In genomic region chr12:120117961-120118709, GRCh38 we compare ENCODE assay signal across 8 cellular contexts. TPM values are rescaled to one million over a fixed set of nuclear protein-coding genes. Genes with fewer than 3 reads are reported as not detected.
DNase-seq lines count a peak whose midpoint lies in the region; ATAC-seq, FAIRE-seq and TF ChIP-seq lines count a peak whose summit lies in the region.

No MANE protein-coding gene starts in this region.

- TF ChIP-seq POLR2A in endothelial cell of umbilical vein (IDR thresholded peaks at IDR 0.05; ENCODE audit: low read depth, low read length) = no peak

- H3K27me3 ChIP-seq in GM06990 (replicated peaks; ENCODE audit: control insufficient read depth, insufficient read depth, low read length) (no peaks in the 10 kb centered on the region), PC-3 (ENCODE audit: low read length) (no peaks in the 10 kb centered on the region), endothelial cell of umbilical vein (ENCODE audit: control insufficient read depth in 2 of 2, insufficient read depth in 2 of 2, low read length in 2 of 2) (no peaks in the 10 kb centered on the region), neuron (ENCODE audit: insufficient read depth, low read length) (no peaks in the 10 kb centered on the region)

- BruUV-seq in PC-3 (replicated peaks; lab: Mats Ljungman, UMichigan) = TSS peak; percentile 60
- BruUV-seq in endothelial cell of umbilical vein (replicated peaks; lab: Mats Ljungman, UMichigan) = no TSS peak

- no peaks in the 10 kb centered on the region for H3F3A ChIP-seq in PC-3 (ENCODE audit: low read length, unreplicated experiment)

- H4K20me1 ChIP-seq in PC-3 (ENCODE audit: low read length) (peaks cover 18% of the 10 kb centered on the region), endothelial cell of umbilical vein (replicated peaks; ENCODE audit: control insufficient read depth, extremely low read depth, insufficient read depth, low read length) (no peaks in the 10 kb centered on the region)

- H2AFZ ChIP-seq in PC-3 (ENCODE audit: low read length) (peak overlapping the region; percentile 34), endothelial cell of umbilical vein (ENCODE audit: low read depth, low read length) (no peak overlapping the region), neuron (ENCODE audit: low read depth, low read length) (no peak overlapping the region)

- H3K4me1 ChIP-seq in PC-3 (ENCODE audit: insufficient read depth, low read length) (peaks cover 32% of the 10 kb centered on the region), endothelial cell of umbilical vein (ENCODE audit: control insufficient read depth, extremely low read depth, insufficient read depth, low read length) (peaks cover 29% of the 10 kb centered on the region), neuron (ENCODE audit: insufficient read depth, low read length) (peaks cover 31% of the 10 kb centered on the region)

- CTCF ChIA-PET in PC-3 (lab: Charles Lee) (interaction anchor here (0.6 to 2.1 kb wide), 3 partner anchors 31 to 179 kb away, joined by 3 to 8 read pairs (median 5); no protein-coding TSS in a partner anchor), endothelial cell of umbilical vein (lab: Charles Lee) (interaction anchor here (1.1 to 3.8 kb wide), 4 partner anchors 9 to 139 kb away, joined by 3 to 20 read pairs (median 5); no protein-coding TSS in a partner anchor)

- peak; percentile 85 for FAIRE-seq in endothelial cell of umbilical vein (lab: Jason Lieb, UNC)

- H3K4me2 ChIP-seq in PC-3 (ENCODE audit: low read length) (peak overlapping the region; percentile 85), endothelial cell of umbilical vein (ENCODE audit: insufficient read depth, low read length) (peak overlapping the region; percentile 60)

- no peaks in the 10 kb centered on the region for H3K9me3 ChIP-seq in PC-3 (ENCODE audit: low read length)
- H3K9me3 ChIP-seq in endothelial cell of umbilical vein (replicated peaks; ENCODE audit: control insufficient read depth, insufficient read depth, low read length) = no peaks in the 10 kb centered on the region
- no peaks in the 10 kb centered on the region for H3K9me3 ChIP-seq in neuron (ENCODE audit: low read length)

- dilution Hi-C loops in endothelial cell of umbilical vein (cut with MboI; ENCODE audit: extremely low pct_ligation_motif_present, low sequenced_read_pairs) = no loop called here

- no peaks in the 10 kb centered on the region for H3K9me1 ChIP-seq in endothelial cell of umbilical vein (replicated peaks; ENCODE audit: control insufficient read depth, extremely low read depth, insufficient read depth, low read length)

- H3K4me3 ChIP-seq in GM06990 (replicated peaks; ENCODE audit: low read depth, low read length) = peak overlapping the region; percentile 91
- peak overlapping the region; percentile 91 for H3K4me3 ChIP-seq in PC-3 (ENCODE audit: low read length)
- peak overlapping the region; percentile 49 to 72 (median 63) for H3K4me3 ChIP-seq in endothelial cell of umbilical vein (replicated peaks in 1 of 3; ENCODE audit: insufficient read depth in 1 of 3, low read depth in 1 of 3, low read length in 3 of 3)
- peak overlapping the region; percentile 77 for H3K4me3 ChIP-seq in neuron (ENCODE audit: low read length)

- H3K27ac ChIP-seq in PC-3 (ENCODE audit: low read length) = peak overlapping the region; percentile 83
- peak overlapping the region; percentile 69 for H3K27ac ChIP-seq in endothelial cell of umbilical vein (ENCODE audit: insufficient read depth, low read depth, low read length)

- no peak for TF ChIP-seq CTCF in GM06990 (IDR thresholded peaks at IDR 0.05; ENCODE audit: insufficient read depth, low read length, poor library complexity, severe bottlenecking)
- TF ChIP-seq CTCF in PC-3 (conservative IDR thresholded peaks at IDR 0.05; ENCODE audit: low read depth, low read length) = no peak
- TF ChIP-seq CTCF in endothelial cell of umbilical vein (IDR thresholded peaks at IDR 0.05; ENCODE audit: extremely low read depth in 1 of 2, insufficient read depth in 1 of 2, low read depth in 1 of 2, low read length in 2 of 2) = no peak

- H3K79me2 ChIP-seq in PC-3 (ENCODE audit: low read length) = peaks cover 54% of the 10 kb centered on the region
- H3K79me2 ChIP-seq in endothelial cell of umbilical vein (ENCODE audit: control insufficient read depth, insufficient read depth, low read length) = peaks cover 35% of the 10 kb centered on the region

- ATAC-seq in PC-3 = peak; percentile 3
- no peak for ATAC-seq in GM21515 (IDR thresholded peaks at IDR 0.05; ENCODE audit: unreplicated experiment)
- ATAC-seq in HG02763 (IDR thresholded peaks at IDR 0.05; ENCODE audit: unreplicated experiment) = no peak

- intact Hi-C loops in PC-3 (cut with micrococcal nuclease) (no loop called here), endothelial cell of umbilical vein (cut with micrococcal nuclease) (loop anchor here (1.0 kb wide), 2 partner anchors 8 to 173 kb away; partner anchors contain the start of gene RNU4-2)

- H3K36me3 ChIP-seq in GM06990 (ENCODE audit: control insufficient read depth, insufficient read depth, low read length) (peaks cover 8% of the 10 kb centered on the region), PC-3 (ENCODE audit: low read depth, low read length) (peaks cover 9% of the 10 kb centered on the region), endothelial cell of umbilical vein (ENCODE audit: control insufficient read depth in 2 of 2, extremely low read depth in 1 of 2, insufficient read depth in 2 of 2, low read length in 2 of 2) (no peaks in the 10 kb centered on the region), neuron (ENCODE audit: insufficient read depth, low read length) (peaks cover 14% of the 10 kb centered on the region)

- H3K9me2 ChIP-seq in PC-3 (replicated peaks; ENCODE audit: low read length) = no peaks in the 10 kb centered on the region

- H3K9ac ChIP-seq in PC-3 (ENCODE audit: low read length) (peak overlapping the region; percentile 95), endothelial cell of umbilical vein (replicated peaks; ENCODE audit: extremely low read depth, insufficient read depth, low read length) (peak overlapping the region; percentile 79)

- DNase-seq in GM06990 (ENCODE audit: extremely low read depth, insufficient read length) (no peak), PC-3 (peak; percentile 71), endothelial cell of umbilical vein (ENCODE audit: low read depth, low spot score) (peak; percentile 52), NCI-H1092 treated with DMSO at 0.1 percent for 48 hours (lab: John Stamatoyannopoulos, UW) (no peak), globus pallidus (ENCODE audit: low spot score) (no peak)

- POLR2A ChIA-PET in PC-3 (lab: Charles Lee; ENCODE audit: unreplicated experiment) = interaction anchor here (0.6 to 1.0 kb wide), 6 partner anchors 12 to 518 kb away, joined by 3 to 19 read pairs (median 4); no protein-coding TSS in a partner anchor
- POLR2A ChIA-PET in endothelial cell of umbilical vein (lab: Charles Lee) = interaction anchor here (1.4 to 4.4 kb wide), 3 partner anchors 82 to 173 kb away, joined by 4 to 25 read pairs (median 20); partner anchors contain the start of genes RNU4-2 and RPLP0

TF ChIP-seq in endothelial cell of umbilical vein, 7 proteins besides CTCF, POLR2A, EP300 and RAD21:
- TF ChIP-seq GATA2 (IDR thresholded peaks at IDR 0.05; ENCODE audit: insufficient read depth, insufficient read length, low read depth, low read length) = no peak
- no peak for TF ChIP-seq JUN (IDR thresholded peaks at IDR 0.05; ENCODE audit: borderline replicate concordance, insufficient read depth, insufficient read length, low read depth)
- TF ChIP-seq MAX (IDR thresholded peaks at IDR 0.05; ENCODE audit: insufficient read depth, insufficient read length) = no peak
- TF ChIP-seq MYC (IDR thresholded peaks at IDR 0.05; ENCODE audit: low read depth, low read length) = no peak

RNA-seq across cellular contexts. Expression of gene RAB35, which starts 1.6 kb away (rescaled TPM):
- 52.8 and 64.1 TPM in 2 replicates for total RNA-seq in PC-3 (2014; rRNA removed)
- 80.3 and 82.8 TPM in 2 replicates for total RNA-seq in endothelial cell of umbilical vein
- polyA plus RNA-seq in endothelial cell of umbilical vein = 70.5 and 73.7 TPM in 2 replicates
- polyA plus RNA-seq in endothelial cell of umbilical vein (2011; cell fraction: cytosol; rRNA removed) = 55.9 and 58.3 TPM in 2 replicates
- polyA plus RNA-seq in endothelial cell of umbilical vein (2011; cell fraction: nucleus; rRNA removed) = 67.9 and 80.0 TPM in 2 replicates
- polyA plus RNA-seq in endothelial cell of umbilical vein (2012) = 70.3 and 85.8 TPM in 2 replicates
- 109 and 135 TPM in 2 replicates for polyA minus RNA-seq in endothelial cell of umbilical vein
- 32.7 TPM for polyA minus RNA-seq in endothelial cell of umbilical vein (2011; cell fraction: cytosol; rRNA and poly(A)+ RNA removed)
- 16.1 and 22.9 TPM in 2 replicates for polyA minus RNA-seq in endothelial cell of umbilical vein (2011; cell fraction: nucleus; rRNA and poly(A)+ RNA removed)

Comparison
In these comparisons a context has a peak if more than half of its experiments do, and no peak if none do; other contexts are left out.
1. DNase-seq: peak in PC-3 (single experiment) and endothelial cell of umbilical vein (single experiment); none in GM06990 (single experiment), NCI-H1092 treated with DMSO at 0.1 percent for 48 hours (single experiment) and globus pallidus (single experiment).
2. Peak in every context shown above with its lines, with median percentiles within 50 percentile points of each other: H3K4me3 ChIP-seq.